In the genomic region with DNA sequence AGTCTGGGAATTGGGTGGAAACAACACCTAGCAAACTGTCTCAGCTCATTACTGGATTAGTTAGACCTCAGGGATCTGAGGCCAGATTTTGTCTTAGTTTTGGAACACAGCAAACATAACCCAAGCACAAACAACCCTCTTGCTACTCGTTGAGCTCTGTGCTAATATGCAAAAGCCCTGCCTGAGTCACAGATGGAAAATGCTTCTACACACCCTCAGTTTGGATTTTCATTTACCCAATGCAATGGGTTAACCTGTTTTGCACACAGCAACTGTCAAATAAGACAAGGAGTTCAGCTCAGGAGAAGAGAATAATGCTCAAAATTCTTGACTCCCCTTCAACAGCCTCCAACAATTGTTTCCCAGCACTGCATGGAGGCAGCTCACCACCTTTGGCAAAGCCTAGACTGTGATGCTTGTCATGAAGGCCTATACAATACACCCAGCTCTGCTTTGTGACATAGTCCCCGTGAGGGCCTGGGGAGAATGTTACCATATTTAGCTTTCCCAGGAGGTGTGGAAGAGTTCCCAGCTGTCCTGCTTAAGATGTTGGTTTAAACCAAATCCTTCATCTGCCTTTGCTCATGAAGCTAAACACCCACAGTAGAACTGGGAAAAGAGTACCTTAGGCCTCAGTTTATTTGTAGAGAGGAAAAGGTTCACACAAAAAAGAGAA, we compare ENCODE assay signal across 26 cellular contexts.
DNase-seq lines count a peak whose midpoint lies in the region; ATAC-seq and TF ChIP-seq lines count a peak whose summit lies in the region.
"Had no signal": no experiment of that assay in that cellular context is flagged by ENCODE, and none has a peak within 500 bp of the region (broad histone marks: within the 10 kb centered on the region; RNA-seq: fewer than 3 reads in every experiment).

No MANE protein-coding gene starts in this region.

- H3K9me3 ChIP-seq in tibial nerve = no peaks in the 10 kb centered on the region
- H3K9me3 ChIP-seq: esophagus squamous epithelium, lower lobe of right lung, mucosa of descending colon, pancreas, SJCRH30, testis had no signal

- no peak for ATAC-seq in HG03097 (IDR thresholded peaks at IDR 0.05; ENCODE audit: low FRiP score, unreplicated experiment)
- ATAC-seq: K562; lower lobe of right lung; mucosa of descending colon; pancreas; right cardiac atrium; stimulated activated effector memory CD8-positive, alpha-beta T cell treated with anti-CD3 and anti-CD28 coated beads, Interleukin-12 subunit alpha, Interleukin-12 subunit beta, amount 100 ng/mL, for 72 hours had no signal

- no peaks in the 10 kb centered on the region for H3K36me3 ChIP-seq in tibial nerve
- H3K36me3 ChIP-seq: esophagus squamous epithelium, lower lobe of right lung, pancreas, SJCRH30 had no signal

- no peak for TF ChIP-seq CTCF in epithelial cell of esophagus (IDR thresholded peaks at IDR 0.05; ENCODE audit: insufficient read depth, low read depth, low read length, missing control alignments)
- no peak for TF ChIP-seq CTCF in tibial nerve (IDR thresholded peaks at IDR 0.05)

- peaks cover 0 to 7% (median 0%) of the 10 kb centered on the region in 4 donors for H3K4me1 ChIP-seq in tibial nerve
- H3K4me1 ChIP-seq: esophagus squamous epithelium, lower lobe of right lung, pancreas, testis had no signal

- DNase-seq in DMS53 (lab: John Stamatoyannopoulos, UW) = peak; percentile 3
- DNase-seq in DMS53 treated with DMSO at 0.1 percent for 48 hours (lab: John Stamatoyannopoulos, UW; ENCODE audit: unreplicated experiment) = no peak
- peak; percentile 9 for DNase-seq in NCI-H82 treated with DMSO at 0.1 percent for 48 hours (lab: John Stamatoyannopoulos, UW; ENCODE audit: unreplicated experiment)
- peak; percentile 3 for DNase-seq in epithelial cell of esophagus (ENCODE audit: low read depth)
- no peak for DNase-seq in tibial nerve (ENCODE audit: low spot score in 2 of 2)
- no peak for DNase-seq in activated CD4-positive, alpha-beta T cell treated with anti-CD3 and anti-CD28 coated beads, Interleukin-2, amount 50 U/mL, for 48 hours
- DNase-seq: 8988T; activated CD4-positive, alpha-beta memory T cell treated with anti-CD3 and anti-CD28 coated beads, Interleukin-2, amount 10 ng/mL, durations not matched to agents 7 days and 5 days; activated CD8-positive, alpha-beta memory T cell treated with anti-CD3 and anti-CD28 coated beads, Interleukin-2, amount 50 U/mL, for 48 hours; activated naive CD4-positive, alpha-beta T cell treated with anti-CD3 and anti-CD28 coated beads, Interleukin-2, amount 10 ng/mL, durations not matched to agents 7 days and 5 days; esophagus squamous epithelium; HCEC 1CT; lower lobe of right lung; mucosa of descending colon; NCI-H1436 treated with DMSO at 0.1 percent for 48 hours; pancreas; right cardiac atrium; SJCRH30; stimulated activated CD4-positive, alpha-beta T cell treated with anti-CD3 and anti-CD28 coated beads, Interleukin-12 subunit alpha, Interleukin-12 subunit beta, amount 100 ng/mL, for 4 hours; stimulated activated CD4-positive, alpha-beta T cell treated with anti-CD3 and anti-CD28 coated beads, Interleukin-4, amount 100 ng/mL, for 1 hour; T-helper 1 cell; testis had no signal

- H3K27me3 ChIP-seq in tibial nerve = no peaks in the 10 kb centered on the region
- H3K27me3 ChIP-seq: esophagus squamous epithelium, pancreas, SJCRH30, testis had no signal

- 53 to 59% methylated on average over 2 of the region's 2 CpGs for WGBS in tibial nerve, 2 donors

- H3K27ac ChIP-seq in temporal lobe (ENCODE audit: low read depth, low read length) (peak overlapping the region; percentile 88), tibial nerve (no peak overlapping the region)
- H3K27ac ChIP-seq: esophagus squamous epithelium, lower lobe of right lung, pancreas, SJCRH30, testis had no signal

- TF ChIP-seq EP300 in tibial nerve (IDR thresholded peaks at IDR 0.05) = no peak

- H3K4me3 ChIP-seq in epithelial cell of esophagus (ENCODE audit: low read length) (no peak overlapping the region), tibial nerve (no peak overlapping the region)
- H3K4me3 ChIP-seq: esophagus squamous epithelium, K562, lower lobe of right lung, mucosa of descending colon, pancreas, SJCRH30, testis had no signal

- no peak for TF ChIP-seq POLR2A in tibial nerve (IDR thresholded peaks at IDR 0.05)

Comparison
In these comparisons a context has a peak if more than half of its experiments do, and no peak if none do; other contexts are left out.
1. DNase-seq: peak in DMS53 (single experiment), NCI-H82 treated with DMSO at 0.1 percent for 48 hours (single experiment) and epithelial cell of esophagus (single experiment); none in DMS53 treated with DMSO at 0.1 percent for 48 hours (single experiment), tibial nerve (0 of 2) and activated CD4-positive, alpha-beta T cell treated with anti-CD3 and anti-CD28 coated beads, Interleukin-2, amount 50 U/mL, for 48 hours (0 of 2).